1 cellular context compared by ENCODE assay signal in genomic region chr10:75379234-75379724, GRCh38.
A peak's percentile ranks its signal among the peaks of the same experiment; 100 is the strongest.
TF ChIP-seq lines count a peak whose summit lies in the region.

No MANE protein-coding gene starts in this region.

TF ChIP-seq in HEK293, 187 proteins besides CTCF, POLR2A, EP300 and RAD21 (continued from another document and continues in another):
- TF ChIP-seq PRDM2 (tag by site-specific recombination; IDR thresholded peaks at IDR 0.05; ENCODE audit: borderline replicate concordance) (no peak), ZNF311 (tag by site-specific recombination; IDR thresholded peaks at IDR 0.05; ENCODE audit: borderline replicate concordance) (no peak), ZNF76 (tag by site-specific recombination; IDR thresholded peaks at IDR 0.05; ENCODE audit: borderline replicate concordance, low read depth) (peak; percentile 85; the same call in 1 of the 2 replicates), ZNF561 (tag by site-specific recombination; IDR thresholded peaks at IDR 0.05; ENCODE audit: borderline replicate concordance) (peak; percentile 96), PRDM4 (tag by site-specific recombination; IDR thresholded peaks at IDR 0.05) (peak; percentile 99), ZNF792 (tag by site-specific recombination; IDR thresholded peaks at IDR 0.05) (0 out of 2 replicates have a peak, but pooled peaks have one; percentile 59), SETDB1 (IDR thresholded peaks at IDR 0.05; ENCODE audit: insufficient read length, low read length) (no peak), ZNF174 (tag by site-specific recombination; IDR thresholded peaks at IDR 0.05) (peak; percentile 79; the same call in 1 of the 2 replicates), ZNF776 (tag by site-specific recombination; IDR thresholded peaks at IDR 0.05; ENCODE audit: borderline replicate concordance) (peak; percentile 98), AEBP2 (tag by site-specific recombination; IDR thresholded peaks at IDR 0.05; ENCODE audit: borderline replicate concordance) (peak; percentile 89; the same call in 1 of the 2 replicates), GLIS2 (tag by site-specific recombination; IDR thresholded peaks at IDR 0.05) (peak; percentile 58), TSHZ1 (tag by site-specific recombination; IDR thresholded peaks at IDR 0.05; ENCODE audit: borderline replicate concordance) (peak; percentile 100), ZNF394 (tag by site-specific recombination; IDR thresholded peaks at IDR 0.05; ENCODE audit: borderline replicate concordance) (peak; percentile 86), ZNF692 (tag by site-specific recombination; IDR thresholded peaks at IDR 0.05) (peak; percentile 91), KLF1 (tag by site-specific recombination; IDR thresholded peaks at IDR 0.05) (peak; percentile 68), KLF9 (tag by site-specific recombination; IDR thresholded peaks at IDR 0.05; ENCODE audit: low read depth) (peak; percentile 83; the same call in 1 of the 2 replicates), KLF7 (tag by site-specific recombination; IDR thresholded peaks at IDR 0.05; ENCODE audit: borderline replicate concordance) (peak; percentile 99), ZNF138 (tag by site-specific recombination; IDR thresholded peaks at IDR 0.05; ENCODE audit: borderline replicate concordance) (no peak), ZNF704 (tag by site-specific recombination; IDR thresholded peaks at IDR 0.05) (no peak), ZNF211 (tag by site-specific recombination; IDR thresholded peaks at IDR 0.05; ENCODE audit: low read depth) (no peak), ZNF518A (tag by site-specific recombination; conservative IDR thresholded peaks at IDR 0.05; ENCODE audit: low read depth) (peak; percentile 70), ZEB2 (tag by site-specific recombination; IDR thresholded peaks at IDR 0.05) (peak; percentile 100), ZNF221 (tag by site-specific recombination; IDR thresholded peaks at IDR 0.05; ENCODE audit: borderline replicate concordance) (peak; percentile 98; the same call in 1 of the 2 replicates), ZNF426 (tag by site-specific recombination; IDR thresholded peaks at IDR 0.05) (no peak), ZNF843 (tag by site-specific recombination; IDR thresholded peaks at IDR 0.05) (peak; percentile 100), ZNF621 (tag by site-specific recombination; IDR thresholded peaks at IDR 0.05) (peak; percentile 96), ZNF391 (tag by site-specific recombination; IDR thresholded peaks at IDR 0.05; ENCODE audit: borderline replicate concordance, low read depth) (peak; percentile 99), ZFP37 (tag by site-specific recombination; IDR thresholded peaks at IDR 0.05) (peak; percentile 54; the same call in 1 of the 2 replicates)
